In the genomic region with DNA sequence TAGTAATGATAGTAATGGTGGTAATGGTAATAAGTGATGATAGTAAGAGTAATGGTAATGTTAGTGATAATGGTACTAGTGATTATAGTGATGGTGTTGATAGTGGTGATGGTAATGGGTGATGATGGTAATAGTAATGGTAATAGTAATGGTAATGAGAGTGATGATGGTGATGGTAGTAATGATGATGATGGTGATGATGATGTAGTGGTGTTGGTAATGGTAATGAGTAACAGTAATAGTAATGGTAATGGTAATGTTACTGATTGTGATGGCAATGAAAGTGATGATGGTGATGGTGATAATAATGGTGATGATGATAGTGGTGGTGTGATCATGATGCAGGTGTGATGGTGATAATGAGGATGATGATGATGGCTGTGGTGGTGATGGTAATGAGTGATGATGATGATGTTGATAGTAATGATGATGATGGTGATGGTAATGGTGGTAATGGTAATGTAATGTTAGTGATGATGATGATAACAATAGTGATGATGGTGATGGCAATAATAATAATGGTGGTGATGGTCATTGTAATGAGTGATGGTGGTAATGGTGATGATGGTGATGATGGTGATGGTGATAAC, we compare ENCODE assay signal across 23 cellular contexts.
"Had no signal": no experiment of that assay in that cellular context is flagged by ENCODE, and none has a peak within 500 bp of the region (broad histone marks: within the 10 kb centered on the region; RNA-seq: fewer than 3 reads in every experiment).

No MANE protein-coding gene starts in this region.

- H3K27ac ChIP-seq: hepatocyte, left ventricle myocardium inferior, neural progenitor cell, neutrophil, parathyroid adenoma, right atrium auricular region, skin epidermis, tibial nerve, vagina had no signal

- H3K4me1 ChIP-seq: left ventricle myocardium inferior, neural progenitor cell, parathyroid adenoma, right atrium auricular region, tibial nerve, vagina had no signal

- H2AFZ ChIP-seq: hepatocyte, neural progenitor cell, parathyroid adenoma had no signal

- ATAC-seq: natural killer cell; sciatic nerve; stimulated activated effector memory CD8-positive, alpha-beta T cell treated with anti-CD3 and anti-CD28 coated beads, Interleukin-12 subunit alpha, Interleukin-12 subunit beta, amount 100 ng/mL, for 72 hours had no signal

- DNase-seq: islet precursor cell; left ventricle myocardium inferior; mesendoderm; naive B cell; natural killer cell; nephron progenitor cell; occipital lobe; stimulated activated CD4-positive, alpha-beta T cell treated with anti-CD3 and anti-CD28 coated beads, Interleukin-12 subunit alpha, Interleukin-12 subunit beta, amount 100 ng/mL, for 4 hours; stimulated activated CD4-positive, alpha-beta T cell treated with anti-CD3 and anti-CD28 coated beads, Interleukin-15, amount 100 ng/mL, for 24 hours; stimulated activated CD4-positive, alpha-beta T cell treated with anti-CD3 and anti-CD28 coated beads, Interleukin-2, amount 100 ng/mL, for 24 hours; stimulated activated CD4-positive, alpha-beta T cell treated with anti-CD3 and anti-CD28 coated beads, Interleukin-4, amount 100 ng/mL, for 24 hours; stimulated activated naive CD4-positive, alpha-beta T cell had no signal

- H3K4me2 ChIP-seq: hepatocyte, neural progenitor cell had no signal

- H3K36me3 ChIP-seq: left ventricle myocardium inferior, neural progenitor cell, neutrophil, right atrium auricular region, tibial nerve, vagina had no signal

- H3K9ac ChIP-seq: neural progenitor cell, parathyroid adenoma had no signal

- H3K27me3 ChIP-seq: hepatocyte, neural progenitor cell, neutrophil, right atrium auricular region, tibial nerve, vagina had no signal

- H3K9me3 ChIP-seq: neutrophil, right atrium auricular region, vagina had no signal

- H3K79me2 ChIP-seq: hepatocyte, parathyroid adenoma had no signal

- H3K4me3 ChIP-seq: hepatocyte, left ventricle myocardium inferior, lung, neural progenitor cell, right atrium auricular region, skin epidermis, tibial nerve, vagina had no signal
